ENCODE assay signal across 20 cellular contexts in genomic region chr15:58302832-58303231, GRCh38.
"Had no signal": no experiment of that assay in that cellular context is flagged by ENCODE, and none has a peak within 500 bp of the region (broad histone marks: within the 10 kb centered on the region; RNA-seq: fewer than 3 reads in every experiment).

No MANE protein-coding gene starts in this region.

- H3K27ac ChIP-seq: adrenal gland, ascending aorta, brain microvascular endothelial cell, lower lobe of right lung, prostate gland, thoracic aorta, WERI-Rb-1 had no signal

- H3K27me3 ChIP-seq: adrenal gland, ascending aorta, brain microvascular endothelial cell, heart right ventricle had no signal

- H3K4me1 ChIP-seq: ascending aorta, prostate gland had no signal

- ATAC-seq: activated T-cell treated with anti-CD3 and anti-CD28 coated beads, Interleukin-2, amount 50 U/mL, for 4 hours; heart right ventricle; left colon; natural killer cell treated with Interleukin-12 subunit alpha and Interleukin-12 subunit beta and Interleukin-15 and Interleukin-18, amount 100 ng/mL, for 72 hours had no signal

- H3K36me3 ChIP-seq: adrenal gland, ascending aorta, brain microvascular endothelial cell, heart right ventricle, lower lobe of right lung, prostate gland, thoracic aorta, WERI-Rb-1 had no signal

- DNase-seq: activated CD4-positive, CD25-positive, alpha-beta regulatory T cell treated with anti-CD3 and anti-CD28 coated beads, Interleukin-2, amount 50 U/mL, for 72 hours; activated CD8-positive, alpha-beta memory T cell treated with anti-CD3 and anti-CD28 coated beads, Interleukin-2, amount 50 U/mL, for 4 hours; activated naive CD4-positive, alpha-beta T cell; activated T-cell treated with anti-CD3 and anti-CD28 coated beads, Interleukin-2, amount 50 U/mL, for 4 hours; brain microvascular endothelial cell; caudate nucleus; dermis blood vessel endothelial cell; effector CD8-positive, alpha-beta T cell; foreskin fibroblast; heart right ventricle; left colon; lower lobe of right lung; stimulated activated CD4-positive, alpha-beta T cell treated with anti-CD3 and anti-CD28 coated beads, Interleukin-2, amount 100 ng/mL, for 48 hours; stimulated activated naive CD4-positive, alpha-beta T cell treated with Interleukin-2 at 50 U/mL for 16 hours; WERI-Rb-1 had no signal

- H3K4me3 ChIP-seq: adrenal gland, ascending aorta, heart right ventricle, lower lobe of right lung, prostate gland, thoracic aorta had no signal

- H3K9me3 ChIP-seq: adrenal gland, ascending aorta, heart right ventricle, lower lobe of right lung, prostate gland, thoracic aorta had no signal
